37 cellular contexts compared by ENCODE assay signal in genomic region chr7:122340427-122340826, GRCh38. TPM values are rescaled to one million over a fixed set of nuclear protein-coding genes. Genes with fewer than 3 reads are reported as not detected.
"Had no signal": no experiment of that assay in that cellular context is flagged by ENCODE, and none has a peak within 500 bp of the region (broad histone marks: within the 10 kb centered on the region; RNA-seq: fewer than 3 reads in every experiment).

No MANE protein-coding gene starts in this region.

- DNase-seq: activated CD4-positive, alpha-beta memory T cell treated with anti-CD3 and anti-CD28 coated beads for 36 hours; activated CD4-positive, alpha-beta T cell treated with anti-CD3 and anti-CD28 coated beads for 36 hours; activated CD4-positive, alpha-beta T cell treated with anti-CD3 and anti-CD28 coated beads, Interleukin-2, amount 10 ng/mL, durations not matched to agents 24 days and 14 days; activated CD4-positive, CD25-positive, alpha-beta regulatory T cell; activated CD4-positive, CD25-positive, alpha-beta regulatory T cell treated with anti-CD3 and anti-CD28 coated beads, Interleukin-2, amount 50 U/mL, for 72 hours; activated CD8-positive, alpha-beta memory T cell treated with anti-CD3 and anti-CD28 coated beads, Interleukin-2, amount 10 ng/mL, durations not matched to agents 7 days and 5 days; activated CD8-positive, alpha-beta memory T cell treated with anti-CD3 and anti-CD28 coated beads, Interleukin-2, amount 50 U/mL, for 4 hours; activated CD8-positive, alpha-beta T cell treated with anti-CD3 and anti-CD28 coated beads, Interleukin-2, amount 10 ng/mL, durations not matched to agents 7 days and 5 days; activated effector memory CD4-positive, alpha-beta T cell treated with anti-CD3 and anti-CD28 coated beads, Interleukin-2, amount 50 U/mL, for 16 hours; activated naive CD4-positive, alpha-beta T cell treated with anti-CD3 and anti-CD28 coated beads for 36 hours; activated naive CD8-positive, alpha-beta T cell treated with anti-CD3 and anti-CD28 coated beads for 36 hours; activated naive CD8-positive, alpha-beta T cell treated with anti-CD3 and anti-CD28 coated beads, Interleukin-2, amount 50 U/mL, for 24 hours; activated T-cell treated with anti-CD3 and anti-CD28 coated beads, Interleukin-2, amount 50 U/mL, for 1 hour; activated T-cell treated with anti-CD3 and anti-CD28 coated beads, Interleukin-2, amount 50 U/mL, for 48 hours; adrenal gland; amygdala; aorta; central memory CD4-positive, alpha-beta T cell; cerebellar nuclear complex; colonic mucosa; effector CD8-positive, alpha-beta T cell; esophagus squamous epithelium; foreskin melanocyte; heart right ventricle had no signal

- H3K9me3 ChIP-seq: adrenal gland, breast epithelium, colonic mucosa, esophagus squamous epithelium, gastroesophageal sphincter, heart right ventricle had no signal

- ATAC-seq: activated CD4-positive, alpha-beta T cell treated with anti-CD3 and anti-CD28 coated beads for 36 hours; activated CD8-positive, alpha-beta memory T cell treated with anti-CD3 and anti-CD28 coated beads, Interleukin-2, amount 10 ng/mL, durations not matched to agents 7 days and 5 days; activated CD8-positive, alpha-beta T cell treated with anti-CD3 and anti-CD28 coated beads, Interleukin-2, amount 10 ng/mL, durations not matched to agents 7 days and 5 days; activated naive CD8-positive, alpha-beta T cell treated with anti-CD3 and anti-CD28 coated beads, Interleukin-2, amount 50 U/mL, for 24 hours; gastroesophageal sphincter; heart right ventricle had no signal

- H3K79me2 ChIP-seq: hepatocyte had no signal

- H3K4me2 ChIP-seq: hepatocyte had no signal

- H3K27me3 ChIP-seq: adrenal gland, breast epithelium, cardiac muscle cell, colonic mucosa, esophagus squamous epithelium, gastroesophageal sphincter, heart right ventricle, hepatocyte had no signal

- H3K27ac ChIP-seq: adrenal gland, breast epithelium, cardiac muscle cell, colonic mucosa, epithelial cell of prostate, esophagus squamous epithelium, gastroesophageal sphincter, heart right ventricle, hepatocyte had no signal

- H3K4me1 ChIP-seq: adrenal gland, breast epithelium, colonic mucosa, esophagus squamous epithelium, gastroesophageal sphincter, heart right ventricle had no signal

- H2AFZ ChIP-seq: hepatocyte had no signal

- H3K4me3 ChIP-seq: adrenal gland, breast epithelium, cardiac muscle cell, colonic mucosa, esophagus squamous epithelium, gastroesophageal sphincter, heart right ventricle, hepatocyte had no signal

- H3K36me3 ChIP-seq: adrenal gland, cardiac muscle cell, colonic mucosa, esophagus squamous epithelium had no signal

RNA-seq across cellular contexts. Expression of gene FEZF1, which starts 35.9 kb away (rescaled TPM):
- total RNA-seq: activated CD4-positive, alpha-beta memory T cell treated with anti-CD3 and anti-CD28 coated beads for 36 hours; activated CD4-positive, alpha-beta T cell treated with anti-CD3 and anti-CD28 coated beads for 36 hours; activated CD4-positive, alpha-beta T cell treated with anti-CD3 and anti-CD28 coated beads, Interleukin-2, amount 10 ng/mL, durations not matched to agents 24 days and 14 days; activated CD8-positive, alpha-beta memory T cell treated with anti-CD3 and anti-CD28 coated beads for 36 hours; activated CD8-positive, alpha-beta memory T cell treated with anti-CD3 and anti-CD28 coated beads, Interleukin-2, amount 10 ng/mL, durations not matched to agents 7 days and 5 days; activated CD8-positive, alpha-beta T cell treated with anti-CD3 and anti-CD28 coated beads, Interleukin-2, amount 10 ng/mL, durations not matched to agents 7 days and 5 days; activated naive CD4-positive, alpha-beta T cell treated with anti-CD3 and anti-CD28 coated beads for 36 hours; activated naive CD8-positive, alpha-beta T cell treated with anti-CD3 and anti-CD28 coated beads for 36 hours; activated T-helper 1 cell treated with anti-CD3 and anti-CD28 coated beads, Interleukin-12 subunit alpha, Interleukin-12 subunit beta, Interleukin-2, Interleukin-4 antibody, amounts not matched to agents 30 ng/mL and 10 ng/mL and 1 ng/mL, durations not matched to agents 14 hours and 24 hours and 36 hours; activated T-helper 2 cell treated with anti-CD3 and anti-CD28 coated beads, Interferon-gamma antibody, Interleukin-2, Interleukin-4, amounts not matched to agents 10 μg/mL and 5 μg/mL and 100 μg/mL, durations not matched to agents 14 hours and 24 hours and 36 hours; aorta; breast epithelium; cardiac muscle cell; colonic mucosa; dermis microvascular lymphatic vessel endothelial cell; endothelial cell of umbilical vein; esophagus squamous epithelium; fibroblast of lung; fibroblast of villous mesenchyme; gastroesophageal sphincter; glomerular endothelial cell; heart right ventricle; hepatocyte had no signal
